8 cellular contexts compared by ENCODE assay signal in genomic region chr5:157816682-157817268, GRCh38. TPM values are rescaled to one million over a fixed set of nuclear protein-coding genes. Genes with fewer than 3 reads are reported as not detected.
A peak's percentile ranks its signal among the peaks of the same experiment; 100 is the strongest.
DNase-seq lines count a peak whose midpoint lies in the region; ATAC-seq, FAIRE-seq and TF ChIP-seq lines count a peak whose summit lies in the region.

No MANE protein-coding gene starts in this region.

- H3K4me3 ChIP-seq in BJ (ENCODE audit: low read depth, low read length), result no peak overlapping the region
- no peak overlapping the region for H3K4me3 ChIP-seq in adrenal gland

- H3K36me3 ChIP-seq in BJ (ENCODE audit: control insufficient read depth, insufficient read depth, low read length) (peaks cover 4% of the 10 kb centered on the region), adrenal gland (replicated peaks in 1 of 2) (peaks cover 0 to 24% of the 10 kb centered on the region in 2 donors)

- H3K4me3 Mint-ChIP-seq in activated CD4-positive, alpha-beta T cell treated with anti-CD3 and anti-CD28 coated beads, Interleukin-2, amount 10 ng/mL, durations not matched to agents 24 days and 14 days, result no peak overlapping the region

- TF ChIP-seq CTCF in BJ (IDR thresholded peaks at IDR 0.05; ENCODE audit: insufficient read depth, low read depth, low read length) (peak; percentile 30; the same call in 1 of the 2 replicates), adrenal gland (IDR thresholded peaks at IDR 0.05) (peak; percentile 27 to 80 (median 59))

- intact Hi-C loops in adrenal gland (cut with DNase I), result loop anchor here in 1 of 2 donors (10.0 kb wide), 1 partner anchor 128 kb away; no protein-coding TSS in a partner anchor
- intact Hi-C loops in activated CD4-positive, alpha-beta T cell treated with anti-CD3 and anti-CD28 coated beads, Interleukin-2, amount 10 ng/mL, durations not matched to agents 24 days and 14 days (cut with micrococcal nuclease), result loop anchor here (1.0 to 2.0 kb wide), 3 partner anchors 102 to 178 kb away; no protein-coding TSS in a partner anchor

- CTCF ChIA-PET in BJ (lab: Yijun Ruan, JAX), result interaction anchor here (0.7 to 2.0 kb wide), 16 partner anchors 9 to 1316 kb away, joined by 3 to 10 read pairs (median 4); no protein-coding TSS in a partner anchor

- ATAC-seq in HG03095 (IDR thresholded peaks at IDR 0.05; ENCODE audit: unreplicated experiment), result no peak

- no peak for DNase-seq in BJ (ENCODE audit: low read depth)
- no peak for DNase-seq in GM19239 (ENCODE audit: insufficient read length, low spot score)
- no peak for DNase-seq in adrenal gland
- peak; percentile 23 for DNase-seq in medulla oblongata (ENCODE audit: extremely low spot score)
- no peak for DNase-seq in activated CD4-positive, alpha-beta T cell treated with anti-CD3 and anti-CD28 coated beads, Interleukin-2, amount 10 ng/mL, durations not matched to agents 24 days and 14 days
- DNase-seq in activated T-cell treated with anti-CD3 and anti-CD28 coated beads, Interleukin-2, amount 50 U/mL, for 1 hour, result no peak
- DNase-seq in activated effector memory CD4-positive, alpha-beta T cell treated with Interleukin-2 at 50 U/mL for 16 hours, result no peak

- peaks cover 10 to 31% of the 10 kb centered on the region in 2 donors for H3K4me1 ChIP-seq in adrenal gland (replicated peaks in 1 of 2)

- 29 to 43% (median 33%) methylated on average over 1 of the region's 1 CpG for WGBS in adrenal gland, 4 donors

- H3K27me3 ChIP-seq in BJ (ENCODE audit: control insufficient read depth, insufficient read depth, low read length), result no peaks in the 10 kb centered on the region
- no peaks in the 10 kb centered on the region for H3K27me3 ChIP-seq in adrenal gland

- FAIRE-seq in GM19239 (lab: Jason Lieb, UNC), result peak; percentile 89

- POLR2A ChIA-PET in BJ (lab: Charles Lee), result no interaction called here

- no peak overlapping the region for H3K27ac ChIP-seq in adrenal gland

- TF ChIP-seq POLR2A in adrenal gland (IDR thresholded peaks at IDR 0.05), result no peak

- H3K36me3 Mint-ChIP-seq in activated CD4-positive, alpha-beta T cell treated with anti-CD3 and anti-CD28 coated beads, Interleukin-2, amount 10 ng/mL, durations not matched to agents 24 days and 14 days (ENCODE audit: low read depth), result peaks cover 27% of the 10 kb centered on the region

- no peaks in the 10 kb centered on the region for H3K9me3 Mint-ChIP-seq in activated CD4-positive, alpha-beta T cell treated with anti-CD3 and anti-CD28 coated beads, Interleukin-2, amount 10 ng/mL, durations not matched to agents 24 days and 14 days

- peaks cover 9% of the 10 kb centered on the region for H3K4me1 Mint-ChIP-seq in activated CD4-positive, alpha-beta T cell treated with anti-CD3 and anti-CD28 coated beads, Interleukin-2, amount 10 ng/mL, durations not matched to agents 24 days and 14 days

- H3K27me3 Mint-ChIP-seq in activated CD4-positive, alpha-beta T cell treated with anti-CD3 and anti-CD28 coated beads, Interleukin-2, amount 10 ng/mL, durations not matched to agents 24 days and 14 days, result no peaks in the 10 kb centered on the region

- H3K9me3 ChIP-seq in adrenal gland (replicated peaks in 1 of 3), result no peaks in the 10 kb centered on the region

- H3K27ac Mint-ChIP-seq in activated CD4-positive, alpha-beta T cell treated with anti-CD3 and anti-CD28 coated beads, Interleukin-2, amount 10 ng/mL, durations not matched to agents 24 days and 14 days, result no peak overlapping the region

RNA-seq across cellular contexts. Expression of gene CLINT1, which starts 42.2 kb away (rescaled TPM):
- polyA plus RNA-seq in BJ (2011; rRNA removed) (93.2 and 164 TPM in 2 replicates), adrenal gland (100 to 1,000 TPM in 1 of 3 donors, 10 to 100 TPM in 2; 17.1 to 101 (median 19.9) TPM)
- polyA minus RNA-seq in BJ (2011; rRNA and poly(A)+ RNA removed), result 115 and 174 TPM in 2 replicates
- 10 to 100 TPM; 48.3 to 76.3 (median 64.7) TPM for total RNA-seq in adrenal gland
- 91.9 and 92.1 TPM in 2 replicates for total RNA-seq in activated CD4-positive, alpha-beta T cell treated with anti-CD3 and anti-CD28 coated beads, Interleukin-2, amount 10 ng/mL, durations not matched to agents 24 days and 14 days
